Comparison of ENCODE assay signal across 1 cellular context in genomic region chr22:35642305-35642741, GRCh38.
TF ChIP-seq lines count a peak whose summit lies in the region.

No MANE protein-coding gene starts in this region.

TF ChIP-seq in H1, 55 proteins besides CTCF, POLR2A, EP300 and RAD21:
- TF ChIP-seq SUZ12 (IDR thresholded peaks at IDR 0.05; ENCODE audit: low read length) (no peak), YY1 (IDR thresholded peaks at IDR 0.05; ENCODE audit: low read depth, low read length) (no peak), SP4 (IDR thresholded peaks at IDR 0.05; ENCODE audit: low read length) (no peak), ATF2 (IDR thresholded peaks at IDR 0.05; ENCODE audit: low read length) (no peak), CHD7 (IDR thresholded peaks at IDR 0.05; ENCODE audit: insufficient replicate concordance, low read length) (no peak), SAP30 (IDR thresholded peaks at IDR 0.05; ENCODE audit: insufficient read depth, insufficient replicate concordance, low read length) (no peak), MAFK (IDR thresholded peaks at IDR 0.05; ENCODE audit: low read depth, low read length) (no peak), EGR1 (IDR thresholded peaks at IDR 0.05; ENCODE audit: borderline replicate concordance, low read depth, low read length) (no peak), GABPA (IDR thresholded peaks at IDR 0.05; ENCODE audit: borderline replicate concordance, insufficient read depth, low read length) (no peak), CREB1 (IDR thresholded peaks at IDR 0.05) (no peak), SIN3A (conservative IDR thresholded peaks at IDR 0.05 in 1 of 2, IDR thresholded peaks at IDR 0.05 in 1 of 2; ENCODE audit: low read depth in 1 of 2, low read length in 2 of 2) (no peak), E2F6 (IDR thresholded peaks at IDR 0.05) (no peak), HDAC6 (IDR thresholded peaks at IDR 0.05; ENCODE audit: low read depth, low read length) (no peak), ZNF274 (IDR thresholded peaks at IDR 0.05; ENCODE audit: borderline replicate concordance, extremely low read depth, low read length) (no peak), TEAD4 (IDR thresholded peaks at IDR 0.05; ENCODE audit: low read depth, low read length) (no peak), RBBP5 (IDR thresholded peaks at IDR 0.05; ENCODE audit: borderline replicate concordance, low read depth, low read length) (no peak), BACH1 (IDR thresholded peaks at IDR 0.05; ENCODE audit: low read length) (no peak), SP2 (IDR thresholded peaks at IDR 0.05; ENCODE audit: low read length) (no peak), GTF2F1 (IDR thresholded peaks at IDR 0.05; ENCODE audit: borderline replicate concordance, low read depth, low read length) (no peak)
